In genomic region chr1:193059282-193060225, GRCh38 we compare ENCODE assay signal across 8 cellular contexts. TPM values are rescaled to one million over a fixed set of nuclear protein-coding genes. Genes with fewer than 3 reads are reported as not detected.
DNase-seq lines count a peak whose midpoint lies in the region; ATAC-seq and TF ChIP-seq lines count a peak whose summit lies in the region.

RO60 (plus strand) TSS chr1:193059612; CDS start chr1:193069055, 9,443 bp downstream.
A gene with protein sequence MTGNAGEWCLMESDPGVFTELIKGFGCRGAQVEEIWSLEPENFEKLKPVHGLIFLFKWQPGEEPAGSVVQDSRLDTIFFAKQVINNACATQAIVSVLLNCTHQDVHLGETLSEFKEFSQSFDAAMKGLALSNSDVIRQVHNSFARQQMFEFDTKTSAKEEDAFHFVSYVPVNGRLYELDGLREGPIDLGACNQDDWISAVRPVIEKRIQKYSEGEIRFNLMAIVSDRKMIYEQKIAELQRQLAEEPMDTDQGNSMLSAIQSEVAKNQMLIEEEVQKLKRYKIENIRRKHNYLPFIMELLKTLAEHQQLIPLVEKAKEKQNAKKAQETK (minus strand): TSS chr1:193059360. CDS start chr1:193059260, 100 bp downstream.

- POLR2A ChIA-PET in activated CD4-positive, alpha-beta memory T cell treated with anti-CD3 and anti-CD28 coated beads for 36 hours (lab: Charles Lee), result interaction anchor here (1.0 to 2.5 kb wide), 8 partner anchors 12 to 253 kb away, joined by 3 to 25 read pairs (median 10); partner anchors contain the start of genes CDC73, GLRX2 and RGS2

- H3K27ac ChIP-seq in CD4-positive, CD25-positive, alpha-beta regulatory T cell (ENCODE audit: insufficient read depth, low read length, poor library complexity, severe bottlenecking), result peak within 1 kb of the TSS; percentile 91
- H3K27ac ChIP-seq in dorsolateral prefrontal cortex, result peak within 1 kb of the TSS; percentile 65 to 99 (median 95)
- H3K27ac ChIP-seq in right lobe of liver, result peak within 1 kb of the TSS; percentile 86 to 91 (median 91)

- ATAC-seq in CD4-positive, CD25-positive, alpha-beta regulatory T cell (ENCODE audit: low read depth in 2 of 2), result peak; percentile 97 to 98
- peak; percentile 90 for ATAC-seq in GM19438 (IDR thresholded peaks at IDR 0.05; ENCODE audit: low read depth, unreplicated experiment)
- peak; percentile 93 for ATAC-seq in HG03575 (IDR thresholded peaks at IDR 0.05; ENCODE audit: extremely low read depth, insufficient number of reproducible peaks, low FRiP score, unreplicated experiment)
- ATAC-seq in right lobe of liver, result peak; percentile 94 to 98 (median 96)

- H3K9me3 Mint-ChIP-seq in CD4-positive, CD25-positive, alpha-beta regulatory T cell, result no peaks in the 10 kb centered on the region
- H3K9me3 Mint-ChIP-seq in activated CD4-positive, alpha-beta memory T cell treated with anti-CD3 and anti-CD28 coated beads for 36 hours, result no peaks in the 10 kb centered on the region

- CTCF ChIA-PET in activated CD4-positive, alpha-beta memory T cell treated with anti-CD3 and anti-CD28 coated beads for 36 hours (lab: Charles Lee), result interaction anchor here (0.8 to 2.9 kb wide), 14 partner anchors 10 to 585 kb away, joined by 3 to 25 read pairs (median 4); partner anchors contain the start of gene CDC73

- H3K4me1 ChIP-seq in CD4-positive, CD25-positive, alpha-beta regulatory T cell (ENCODE audit: control insufficient read depth, insufficient read depth, low read length, poor library complexity, severe bottlenecking), result peaks cover 46% of the 10 kb centered on the region
- peaks cover 0 to 26% (median 12%) of the 10 kb centered on the region in 4 donors for H3K4me1 ChIP-seq in right lobe of liver

- H3K4me3 Mint-ChIP-seq in CD4-positive, CD25-positive, alpha-beta regulatory T cell, result peak within 1 kb of the TSS; percentile 93 to 100 (median 98)
- peak within 1 kb of the TSS; percentile 92 for H3K4me3 Mint-ChIP-seq in activated CD4-positive, alpha-beta memory T cell treated with anti-CD3 and anti-CD28 coated beads for 36 hours

- H3K36me3 Mint-ChIP-seq in CD4-positive, CD25-positive, alpha-beta regulatory T cell, result peaks cover 8% of the 10 kb centered on the region
- peaks cover 29% of the 10 kb centered on the region for H3K36me3 Mint-ChIP-seq in activated CD4-positive, alpha-beta memory T cell treated with anti-CD3 and anti-CD28 coated beads for 36 hours

- peak within 1 kb of the TSS; percentile 97 to 99 (median 99) for H3K27ac Mint-ChIP-seq in CD4-positive, CD25-positive, alpha-beta regulatory T cell
- peak within 1 kb of the TSS; percentile 98 for H3K27ac Mint-ChIP-seq in activated CD4-positive, alpha-beta memory T cell treated with anti-CD3 and anti-CD28 coated beads for 36 hours

- peaks cover 18 to 79% (median 51%) of the 10 kb centered on the region in 4 donors for H3K4me1 Mint-ChIP-seq in CD4-positive, CD25-positive, alpha-beta regulatory T cell
- H3K4me1 Mint-ChIP-seq in activated CD4-positive, alpha-beta memory T cell treated with anti-CD3 and anti-CD28 coated beads for 36 hours (ENCODE audit: low read depth), result peaks cover 57% of the 10 kb centered on the region

- H3K27me3 ChIP-seq in CD4-positive, CD25-positive, alpha-beta regulatory T cell (ENCODE audit: control insufficient read depth, insufficient read depth, low read length), result no peaks in the 10 kb centered on the region
- no peaks in the 10 kb centered on the region for H3K27me3 ChIP-seq in dorsolateral prefrontal cortex
- no peaks in the 10 kb centered on the region for H3K27me3 ChIP-seq in right lobe of liver

- DNase-seq in CD4-positive, CD25-positive, alpha-beta regulatory T cell, result peak; percentile 90 to 98 (median 94)
- peak; percentile 97 for DNase-seq in NCI-H82 treated with DMSO at 0.1 percent for 48 hours (lab: John Stamatoyannopoulos, UW; ENCODE audit: unreplicated experiment)
- peak; percentile 98 for DNase-seq in activated CD4-positive, alpha-beta memory T cell treated with anti-CD3 and anti-CD28 coated beads for 36 hours
- DNase-seq in dorsolateral prefrontal cortex, result peak; percentile 89 to 98 (median 96)
- peak; percentile 97 to 99 (median 98) for DNase-seq in right lobe of liver
- DNase-seq in stimulated activated CD4-positive, alpha-beta T cell treated with anti-CD3 and anti-CD28 coated beads, Interleukin-4, amount 100 ng/mL, for 4 hours, result peak; percentile 86 to 96

- TF ChIP-seq POLR2A in right lobe of liver (IDR thresholded peaks at IDR 0.05), result peak; percentile 80

- no peaks in the 10 kb centered on the region for H3K36me3 ChIP-seq in CD4-positive, CD25-positive, alpha-beta regulatory T cell (ENCODE audit: control insufficient read depth, insufficient read depth, low read length)
- no peaks in the 10 kb centered on the region for H3K36me3 ChIP-seq in right lobe of liver

- H3K4me3 ChIP-seq in CD4-positive, CD25-positive, alpha-beta regulatory T cell (ENCODE audit: low read depth, low read length), result peak within 1 kb of the TSS; percentile 95
- H3K4me3 ChIP-seq in dorsolateral prefrontal cortex (peak within 1 kb of the TSS; percentile 55 to 97 (median 88)), right lobe of liver (peak within 1 kb of the TSS; percentile 75 to 87 (median 85))

- peak in 47 of 56 donors; percentile 14 to 71 (median 43) for TF ChIP-seq CTCF in dorsolateral prefrontal cortex (IDR thresholded peaks at IDR 0.05 in 54 of 56, conservative IDR thresholded peaks at IDR 0.05 in 2 of 56; ENCODE audit: low read depth in 1 of 56, partially characterized antibody in 56 of 56)
- peak in 1 of 4 donors; percentile 25 for TF ChIP-seq CTCF in right lobe of liver (IDR thresholded peaks at IDR 0.05)

- no peaks in the 10 kb centered on the region for H3K9me3 ChIP-seq in CD4-positive, CD25-positive, alpha-beta regulatory T cell (ENCODE audit: control insufficient read depth in 2 of 2, low read length in 2 of 2)
- no peaks in the 10 kb centered on the region for H3K9me3 ChIP-seq in right lobe of liver

- intact Hi-C loops in activated CD4-positive, alpha-beta memory T cell treated with anti-CD3 and anti-CD28 coated beads for 36 hours (cut with micrococcal nuclease), result loop anchor here (1.0 to 5.0 kb wide), 9 partner anchors 46 to 1229 kb away; partner anchors contain the start of genes CDC73, GLRX2, RGS1 and RGS2
- intact Hi-C loops in dorsolateral prefrontal cortex (cut with DNase I) (loop anchor here (1.0 to 5.0 kb wide), 4 partner anchors 45 to 63 kb away; partner anchors contain the start of genes GLRX2 (in 2 of the 2) and CDC73 (in 1 of the 2)), right lobe of liver (cut with DNase I) (no loop called here)

- no peaks in the 10 kb centered on the region for H3K27me3 Mint-ChIP-seq in CD4-positive, CD25-positive, alpha-beta regulatory T cell
- peaks cover 1% of the 10 kb centered on the region for H3K27me3 Mint-ChIP-seq in activated CD4-positive, alpha-beta memory T cell treated with anti-CD3 and anti-CD28 coated beads for 36 hours

- WGBS in right lobe of liver (ENCODE audit: insufficient coverage, low coverage, low lambda C conversion rate, missing lambda C conversion rate), result 0% methylated on average over 33 of the region's 81 CpGs

RNA-seq across cellular contexts. Expression of gene RO60, which starts in this region (rescaled TPM):
- total RNA-seq in CD4-positive, CD25-positive, alpha-beta regulatory T cell, result 67.2 TPM
- polyA plus RNA-seq in CD4-positive, CD25-positive, alpha-beta regulatory T cell, result 100 to 1,000 TPM; 119 to 157 (median 133) TPM
- total RNA-seq in activated CD4-positive, alpha-beta memory T cell treated with anti-CD3 and anti-CD28 coated beads for 36 hours, result 10 to 100 TPM; 56.5 to 65.8 TPM
- total RNA-seq in dorsolateral prefrontal cortex, result 100 to 1,000 TPM in 9 of 120 experiments, 10 to 100 TPM in 111; 58.5 to 126 (median 77.6) TPM
- 10 to 100 TPM; 21.3 to 35.9 (median 25.5) TPM for total RNA-seq in right lobe of liver

RNA-seq across cellular contexts. Expression of the second gene that starts in this region (rescaled TPM):
- total RNA-seq in CD4-positive, CD25-positive, alpha-beta regulatory T cell, result 20.5 TPM
- polyA plus RNA-seq in CD4-positive, CD25-positive, alpha-beta regulatory T cell, result 10 to 100 TPM; 52.5 to 55.5 (median 53.5) TPM
- total RNA-seq in activated CD4-positive, alpha-beta memory T cell treated with anti-CD3 and anti-CD28 coated beads for 36 hours, result 10 to 100 TPM; 72.1 to 77.5 TPM
- 10 to 100 TPM; 23.2 to 70.9 (median 51.2) TPM for total RNA-seq in dorsolateral prefrontal cortex
- 10 to 100 TPM; 11.5 to 28.6 (median 22.3) TPM for total RNA-seq in right lobe of liver

Comparison
In these comparisons a context has a peak if more than half of its experiments do, and no peak if none do; other contexts are left out.
1. Peak in every context shown above with its lines: DNase-seq, ATAC-seq, H3K4me3 ChIP-seq and H3K27ac ChIP-seq.
2. intact Hi-C loops: an anchor here in activated CD4-positive, alpha-beta memory T cell treated with anti-CD3 and anti-CD28 coated beads for 36 hours (1.0 to 5.0 kb wide) and dorsolateral prefrontal cortex (1.0 to 5.0 kb wide); none called in right lobe of liver.